1 cellular context compared by ENCODE assay signal in genomic region chr5:50966986-50967385, GRCh38.
TF ChIP-seq lines count a peak whose summit lies in the region.

No MANE protein-coding gene starts in this region.

TF ChIP-seq in WTC11, 78 proteins besides CTCF, POLR2A, EP300 and RAD21 (continued from another document):
- TF ChIP-seq, protein P1, sequence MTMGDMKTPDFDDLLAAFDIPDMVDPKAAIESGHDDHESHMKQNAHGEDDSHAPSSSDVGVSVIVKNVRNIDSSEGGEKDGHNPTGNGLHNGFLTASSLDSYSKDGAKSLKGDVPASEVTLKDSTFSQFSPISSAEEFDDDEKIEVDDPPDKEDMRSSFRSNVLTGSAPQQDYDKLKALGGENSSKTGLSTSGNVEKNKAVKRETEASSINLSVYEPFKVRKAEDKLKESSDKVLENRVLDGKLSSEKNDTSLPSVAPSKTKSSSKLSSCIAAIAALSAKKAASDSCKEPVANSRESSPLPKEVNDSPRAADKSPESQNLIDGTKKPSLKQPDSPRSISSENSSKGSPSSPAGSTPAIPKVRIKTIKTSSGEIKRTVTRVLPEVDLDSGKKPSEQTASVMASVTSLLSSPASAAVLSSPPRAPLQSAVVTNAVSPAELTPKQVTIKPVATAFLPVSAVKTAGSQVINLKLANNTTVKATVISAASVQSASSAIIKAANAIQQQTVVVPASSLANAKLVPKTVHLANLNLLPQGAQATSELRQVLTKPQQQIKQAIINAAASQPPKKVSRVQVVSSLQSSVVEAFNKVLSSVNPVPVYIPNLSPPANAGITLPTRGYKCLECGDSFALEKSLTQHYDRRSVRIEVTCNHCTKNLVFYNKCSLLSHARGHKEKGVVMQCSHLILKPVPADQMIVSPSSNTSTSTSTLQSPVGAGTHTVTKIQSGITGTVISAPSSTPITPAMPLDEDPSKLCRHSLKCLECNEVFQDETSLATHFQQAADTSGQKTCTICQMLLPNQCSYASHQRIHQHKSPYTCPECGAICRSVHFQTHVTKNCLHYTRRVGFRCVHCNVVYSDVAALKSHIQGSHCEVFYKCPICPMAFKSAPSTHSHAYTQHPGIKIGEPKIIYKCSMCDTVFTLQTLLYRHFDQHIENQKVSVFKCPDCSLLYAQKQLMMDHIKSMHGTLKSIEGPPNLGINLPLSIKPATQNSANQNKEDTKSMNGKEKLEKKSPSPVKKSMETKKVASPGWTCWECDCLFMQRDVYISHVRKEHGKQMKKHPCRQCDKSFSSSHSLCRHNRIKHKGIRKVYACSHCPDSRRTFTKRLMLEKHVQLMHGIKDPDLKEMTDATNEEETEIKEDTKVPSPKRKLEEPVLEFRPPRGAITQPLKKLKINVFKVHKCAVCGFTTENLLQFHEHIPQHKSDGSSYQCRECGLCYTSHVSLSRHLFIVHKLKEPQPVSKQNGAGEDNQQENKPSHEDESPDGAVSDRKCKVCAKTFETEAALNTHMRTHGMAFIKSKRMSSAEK (CRISPR knock-in tag; IDR thresholded peaks at IDR 0.05; ENCODE audit: borderline replicate concordance): no peak
- TF ChIP-seq ZNF423 (CRISPR knock-in tag; IDR thresholded peaks at IDR 0.05) (no peak), TEAD4 (CRISPR knock-in tag; IDR thresholded peaks at IDR 0.05) (no peak), PRDM15 (CRISPR knock-in tag; IDR thresholded peaks at IDR 0.05) (no peak), ETV6 (CRISPR knock-in tag; IDR thresholded peaks at IDR 0.05) (no peak)
- TF ChIP-seq, protein P2, sequence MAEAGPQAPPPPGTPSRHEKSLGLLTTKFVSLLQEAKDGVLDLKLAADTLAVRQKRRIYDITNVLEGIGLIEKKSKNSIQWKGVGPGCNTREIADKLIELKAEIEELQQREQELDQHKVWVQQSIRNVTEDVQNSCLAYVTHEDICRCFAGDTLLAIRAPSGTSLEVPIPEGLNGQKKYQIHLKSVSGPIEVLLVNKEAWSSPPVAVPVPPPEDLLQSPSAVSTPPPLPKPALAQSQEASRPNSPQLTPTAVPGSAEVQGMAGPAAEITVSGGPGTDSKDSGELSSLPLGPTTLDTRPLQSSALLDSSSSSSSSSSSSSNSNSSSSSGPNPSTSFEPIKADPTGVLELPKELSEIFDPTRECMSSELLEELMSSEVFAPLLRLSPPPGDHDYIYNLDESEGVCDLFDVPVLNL (CRISPR knock-in tag; IDR thresholded peaks at IDR 0.05; ENCODE audit: borderline replicate concordance, low read depth): no peak
